In the genomic region with DNA sequence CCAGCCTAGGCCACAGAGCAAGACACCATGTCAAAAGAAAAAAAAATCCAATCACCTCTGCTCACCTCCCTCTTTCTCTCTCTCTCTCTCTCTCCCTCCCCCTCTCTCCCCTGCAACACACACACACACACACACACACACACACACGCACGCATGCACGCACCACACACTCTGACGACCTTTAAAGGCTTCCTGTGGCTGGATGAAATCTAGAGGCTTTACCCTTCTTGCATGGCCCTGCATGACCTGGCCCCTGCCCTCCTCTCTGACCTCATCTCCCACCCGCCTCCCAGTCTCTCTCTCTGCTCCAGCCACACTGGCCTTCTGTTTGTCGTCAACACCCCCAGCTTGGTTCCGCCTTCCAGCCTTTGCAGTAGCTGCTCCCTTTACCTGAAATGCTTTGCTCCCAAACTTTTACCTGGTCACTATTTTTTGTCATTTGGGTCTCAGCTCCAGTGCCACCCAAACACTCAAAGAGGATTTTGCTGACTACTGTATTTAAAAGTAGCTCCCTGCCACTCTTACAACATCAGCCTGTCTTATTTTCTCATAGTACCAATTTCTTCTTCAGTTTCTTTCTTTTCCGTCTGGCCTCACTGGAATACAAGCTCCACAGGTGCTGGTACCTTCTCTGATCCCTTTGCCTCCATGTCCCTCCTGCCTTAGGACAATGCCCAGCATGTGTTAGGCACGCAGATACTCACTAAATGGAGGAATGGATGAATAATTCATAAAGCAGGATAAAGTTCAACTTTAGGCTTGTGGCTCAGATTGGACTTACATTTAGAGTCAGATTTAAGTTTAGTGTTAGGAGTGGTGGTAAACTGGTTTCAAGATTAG, we compare ENCODE assay signal across 13 cellular contexts. TPM values are rescaled to one million over a fixed set of nuclear protein-coding genes. Genes with fewer than 3 reads are reported as not detected.
DNase-seq lines count a peak whose midpoint lies in the region; ATAC-seq and TF ChIP-seq lines count a peak whose summit lies in the region.
"Had no signal": no experiment of that assay in that cellular context is flagged by ENCODE, and none has a peak within 500 bp of the region (broad histone marks: within the 10 kb centered on the region; RNA-seq: fewer than 3 reads in every experiment).

No MANE protein-coding gene starts in this region.

- no peak overlapping the region for H2BK15ac ChIP-seq in IMR-90 (ENCODE audit: low read depth, low read length)

- peak overlapping the region; percentile 41 to 81 (median 70) for H3K4me3 Mint-ChIP-seq in CD8-positive, alpha-beta memory T cell
- peak overlapping the region; percentile 64 for H3K4me3 Mint-ChIP-seq in activated T-helper 2 cell treated with anti-CD3 and anti-CD28 coated beads, Interferon-gamma antibody, Interleukin-2, Interleukin-4, amounts not matched to agents 10 μg/mL and 5 μg/mL and 100 μg/mL, durations not matched to agents 14 hours and 24 hours and 36 hours (ENCODE audit: low read depth)
- H3K4me3 Mint-ChIP-seq in naive thymus-derived CD8-positive, alpha-beta T cell, result peak overlapping the region; percentile 25 to 71 (median 66)

- DNase-seq in CD8-positive, alpha-beta memory T cell, result peak in 1 of 5 donors; percentile 60
- DNase-seq in IMR-90, result no peak
- no peak for DNase-seq in activated T-helper 2 cell treated with anti-CD3 and anti-CD28 coated beads, Interferon-gamma antibody, Interleukin-2, Interleukin-4, amounts not matched to agents 10 μg/mL and 5 μg/mL and 100 μg/mL, durations not matched to agents 14 hours and 24 hours and 36 hours (ENCODE audit: low spot score)
- peak in 2 of 10 donors; percentile 30 to 57 for DNase-seq in naive thymus-derived CD8-positive, alpha-beta T cell
- DNase-seq in left lung, result no peak
- no peak for DNase-seq in AG08395 (ENCODE audit: low spot score)
- DNase-seq: cortex of kidney had no signal

- H2BK20ac ChIP-seq in IMR-90 (ENCODE audit: low read depth, low read length), result no peak overlapping the region

- no peak overlapping the region for H2AK9ac ChIP-seq in IMR-90 (replicated peaks; ENCODE audit: low read depth, low read length, poor library complexity)

- H3K4ac ChIP-seq in IMR-90 (ENCODE audit: low read depth, low read length), result no peak overlapping the region

- no peak overlapping the region; the same call in 1 of the 2 replicates for H3K23ac ChIP-seq in IMR-90 (ENCODE audit: low read depth, low read length)

- no peak overlapping the region for H3K9ac ChIP-seq in IMR-90 (ENCODE audit: low read depth, low read length)

- H3K9me3 Mint-ChIP-seq in CD8-positive, alpha-beta memory T cell, result peaks cover 0 to 2% (median 0%) of the 10 kb centered on the region in 5 donors
- H3K9me3 Mint-ChIP-seq in activated T-helper 2 cell treated with anti-CD3 and anti-CD28 coated beads, Interferon-gamma antibody, Interleukin-2, Interleukin-4, amounts not matched to agents 10 μg/mL and 5 μg/mL and 100 μg/mL, durations not matched to agents 14 hours and 24 hours and 36 hours, result no peaks in the 10 kb centered on the region
- no peaks in the 10 kb centered on the region for H3K9me3 Mint-ChIP-seq in naive thymus-derived CD8-positive, alpha-beta T cell

- BruUV-seq in IMR-90 (replicated peaks; lab: Mats Ljungman, UMichigan), result no TSS peak

- no peaks in the 10 kb centered on the region for H3K36me3 ChIP-seq in CD8-positive, alpha-beta memory T cell (ENCODE audit: insufficient read depth, low read length)
- H3K36me3 ChIP-seq in IMR-90 (ENCODE audit: control insufficient read depth, insufficient read depth, low read length), result no peaks in the 10 kb centered on the region
- no peaks in the 10 kb centered on the region for H3K36me3 ChIP-seq in left lung

- H3K27me3 Mint-ChIP-seq in CD8-positive, alpha-beta memory T cell, result peaks cover 0 to 2% of the 10 kb centered on the region in 2 donors
- peaks cover 18% of the 10 kb centered on the region for H3K27me3 Mint-ChIP-seq in activated T-helper 2 cell treated with anti-CD3 and anti-CD28 coated beads, Interferon-gamma antibody, Interleukin-2, Interleukin-4, amounts not matched to agents 10 μg/mL and 5 μg/mL and 100 μg/mL, durations not matched to agents 14 hours and 24 hours and 36 hours (ENCODE audit: low read depth)
- no peaks in the 10 kb centered on the region for H3K27me3 Mint-ChIP-seq in naive thymus-derived CD8-positive, alpha-beta T cell

- H4K91ac ChIP-seq in IMR-90 (ENCODE audit: insufficient read depth, low read depth, low read length), result no peak overlapping the region

- TF ChIP-seq CTCF in IMR-90 (conservative IDR thresholded peaks at IDR 0.05; ENCODE audit: low read depth, low read length) (no peak), left lung (IDR thresholded peaks at IDR 0.05) (no peak)

- CTCF ChIA-PET in CD8-positive, alpha-beta memory T cell (lab: Charles Lee), result interaction anchor here (0.7 to 32.2 kb wide), 3 partner anchors 14 to 30 kb away, joined by 3 to 576 read pairs (median 61); a partner anchor contains a TSS
- CTCF ChIA-PET in IMR-90 (lab: Yijun Ruan, JAX), result interaction anchor here (0.5 to 1.2 kb wide), 2 partner anchors 31 to 571 kb away, joined by 3 to 4 read pairs; no protein-coding TSS in a partner anchor

- no peaks in the 10 kb centered on the region for H4K20me1 ChIP-seq in IMR-90 (ENCODE audit: insufficient read depth, low read length)

- H3K4me1 ChIP-seq in CD8-positive, alpha-beta memory T cell (ENCODE audit: insufficient read depth, low read length), result peaks cover 62% of the 10 kb centered on the region
- H3K4me1 ChIP-seq in IMR-90 (ENCODE audit: control insufficient read depth, insufficient read depth, low read length) (no peaks in the 10 kb centered on the region; the same call in 1 of the 2 replicates), left lung (peaks cover 0 to 32% of the 10 kb centered on the region in 2 donors)

- no peak overlapping the region for H2BK120ac ChIP-seq in IMR-90 (ENCODE audit: low read depth, low read length)

- no peak overlapping the region for H3K4me3 ChIP-seq in CD8-positive, alpha-beta memory T cell (ENCODE audit: low read length)
- H3K4me3 ChIP-seq in IMR-90 (ENCODE audit: insufficient read depth, low read depth, low read length) (no peak overlapping the region), left lung (no peak overlapping the region)

- WGBS in IMR-90 (ENCODE audit: extremely low coverage in 2 of 2, insufficient read length in 1 of 2), 2 experiments, result 23% methylated on average over 4 of the region's 9 CpGs; no CpG with 5 or more reads in 1 of the 2 experiments

- H3K4me1 Mint-ChIP-seq in CD8-positive, alpha-beta memory T cell, result peaks cover 62 to 85% (median 81%) of the 10 kb centered on the region in 3 donors
- peaks cover 63% of the 10 kb centered on the region for H3K4me1 Mint-ChIP-seq in activated T-helper 2 cell treated with anti-CD3 and anti-CD28 coated beads, Interferon-gamma antibody, Interleukin-2, Interleukin-4, amounts not matched to agents 10 μg/mL and 5 μg/mL and 100 μg/mL, durations not matched to agents 14 hours and 24 hours and 36 hours (ENCODE audit: low read depth)
- H3K4me1 Mint-ChIP-seq in naive thymus-derived CD8-positive, alpha-beta T cell, result peaks cover 41 to 82% (median 70%) of the 10 kb centered on the region in 4 donors

- no peaks in the 10 kb centered on the region for H3K9me3 ChIP-seq in CD8-positive, alpha-beta memory T cell (ENCODE audit: low read length)
- H3K9me3 ChIP-seq in IMR-90 (ENCODE audit: control insufficient read depth, insufficient read depth, low read length), result no peaks in the 10 kb centered on the region
- H3K9me3 ChIP-seq in left lung, result no peaks in the 10 kb centered on the region

- in situ Hi-C loops in IMR-90 (cut with MboI; ENCODE audit: low sequenced_read_pairs), result no loop called here

- peaks cover 4 to 32% (median 13%) of the 10 kb centered on the region in 3 donors for H3K36me3 Mint-ChIP-seq in CD8-positive, alpha-beta memory T cell
- H3K36me3 Mint-ChIP-seq in activated T-helper 2 cell treated with anti-CD3 and anti-CD28 coated beads, Interferon-gamma antibody, Interleukin-2, Interleukin-4, amounts not matched to agents 10 μg/mL and 5 μg/mL and 100 μg/mL, durations not matched to agents 14 hours and 24 hours and 36 hours (ENCODE audit: low read depth), result peaks cover 19% of the 10 kb centered on the region
- H3K36me3 Mint-ChIP-seq in naive thymus-derived CD8-positive, alpha-beta T cell, result peaks cover 0 to 38% (median 11%) of the 10 kb centered on the region in 3 donors

- H3K4me2 ChIP-seq in IMR-90 (ENCODE audit: low read depth, low read length), result no peak overlapping the region

- H2AFZ ChIP-seq in IMR-90 (replicated peaks; ENCODE audit: low read length, poor library complexity), result no peak overlapping the region

- no peak overlapping the region for H2AK5ac ChIP-seq in IMR-90 (ENCODE audit: low read depth, low read length)

- no peaks in the 10 kb centered on the region for H3K79me1 ChIP-seq in IMR-90 (ENCODE audit: low read depth in 1 of 2, low read length in 2 of 2)

- dilution Hi-C loops in IMR-90 (cut with HindIII; ENCODE audit: low sequenced_read_pairs, unreplicated experiment), result no loop called here

- H3K14ac ChIP-seq in IMR-90 (replicated peaks; ENCODE audit: low read depth, low read length), result no peak overlapping the region

- peak overlapping the region; percentile 52 for H3K27ac ChIP-seq in CD8-positive, alpha-beta memory T cell (ENCODE audit: low read depth, low read length)
- H3K27ac ChIP-seq in IMR-90 (ENCODE audit: insufficient read depth, low read length) (no peak overlapping the region), left lung (peak overlapping the region in 1 of 2 donors; percentile 70)
- H3K27ac ChIP-seq: RWPE1 had no signal

- H3K9me1 ChIP-seq in IMR-90 (ENCODE audit: insufficient read depth, low read length), result no peaks in the 10 kb centered on the region

- H3K27me3 ChIP-seq in CD8-positive, alpha-beta memory T cell (ENCODE audit: insufficient read depth, low read length, poor library complexity, severe bottlenecking), result no peaks in the 10 kb centered on the region
- peaks cover 23% of the 10 kb centered on the region for H3K27me3 ChIP-seq in IMR-90 (ENCODE audit: control insufficient read depth, insufficient read depth, low read length)
- H3K27me3 ChIP-seq in left lung, result peaks cover 0 to 18% of the 10 kb centered on the region in 2 donors

- no peak for TF ChIP-seq RAD21 in IMR-90 (IDR thresholded peaks at IDR 0.05; ENCODE audit: low read length)

- TF ChIP-seq POLR2A in IMR-90 (IDR thresholded peaks at IDR 0.05; ENCODE audit: low read depth, low read length), result no peak

- intact Hi-C loops in IMR-90 (cut with micrococcal nuclease), result no loop called here
- intact Hi-C loops in activated T-helper 2 cell treated with anti-CD3 and anti-CD28 coated beads, Interferon-gamma antibody, Interleukin-2, Interleukin-4, amounts not matched to agents 10 μg/mL and 5 μg/mL and 100 μg/mL, durations not matched to agents 14 hours and 24 hours and 36 hours (cut with micrococcal nuclease), result loop anchor here (1.0 kb wide), 3 partner anchors 7 to 20 kb away; a partner anchor contains a TSS
- intact Hi-C loops in left lung (cut with DNase I), result no loop called here

- H3K18ac ChIP-seq in IMR-90 (ENCODE audit: low read depth, low read length), result no peak overlapping the region

- no peak overlapping the region for H4K8ac ChIP-seq in IMR-90 (ENCODE audit: low read depth in 2 of 2, low read length in 2 of 2)

- POLR2A ChIA-PET in CD8-positive, alpha-beta memory T cell (lab: Charles Lee), result interaction anchor here (1.1 to 3.9 kb wide), 5 partner anchors 8 to 26 kb away, joined by 3 to 13 read pairs (median 6); no protein-coding TSS in a partner anchor
- POLR2A ChIA-PET in IMR-90 (lab: Charles Lee; ENCODE audit: unreplicated experiment), result no interaction called here
- POLR2A ChIA-PET in naive thymus-derived CD8-positive, alpha-beta T cell (lab: Charles Lee), result interaction anchor here (0.6 to 38.0 kb wide), 4 partner anchors 4 to 1238 kb away, joined by 3 to 1584 read pairs (median 794); a partner anchor contains a TSS

- H3K27ac Mint-ChIP-seq in CD8-positive, alpha-beta memory T cell, result peak overlapping the region; percentile 92 to 100 (median 96)
- peak overlapping the region; percentile 86 for H3K27ac Mint-ChIP-seq in activated T-helper 2 cell treated with anti-CD3 and anti-CD28 coated beads, Interferon-gamma antibody, Interleukin-2, Interleukin-4, amounts not matched to agents 10 μg/mL and 5 μg/mL and 100 μg/mL, durations not matched to agents 14 hours and 24 hours and 36 hours
- H3K27ac Mint-ChIP-seq in naive thymus-derived CD8-positive, alpha-beta T cell, result peak overlapping the region; percentile 88 to 98 (median 93)

- H4K5ac ChIP-seq in IMR-90 (ENCODE audit: low read depth, low read length), result no peak overlapping the region

- H2BK5ac ChIP-seq in IMR-90 (ENCODE audit: low read depth, low read length, poor library complexity, severe bottlenecking), result no peak overlapping the region

- ATAC-seq in IMR-90 (ENCODE audit: low read depth), result no peak
- ATAC-seq in naive thymus-derived CD8-positive, alpha-beta T cell, result no peak
- no peak for ATAC-seq in HG03045 (IDR thresholded peaks at IDR 0.05; ENCODE audit: unreplicated experiment)
- ATAC-seq in GM21526 (IDR thresholded peaks at IDR 0.05; ENCODE audit: low FRiP score, unreplicated experiment), result no peak
- ATAC-seq in left lung, result no peak

- no peak overlapping the region for H3K56ac ChIP-seq in IMR-90 (ENCODE audit: extremely low read depth, insufficient read depth, low read length)

RNA-seq across cellular contexts. Expression of a gene that starts 4.3 kb away (rescaled TPM):
- 100 to 1,000 TPM; 839 to 854 TPM for total RNA-seq in CD8-positive, alpha-beta memory T cell
- polyA plus RNA-seq in CD8-positive, alpha-beta memory T cell, result 23.3 TPM
- total RNA-seq in IMR-90 (2012; rRNA removed) (not detected in 2 replicates), left lung (under 1 TPM; 0.17 to 0.65 TPM)
- polyA plus RNA-seq in IMR-90 (2012; rRNA removed), result not detected in 2 replicates
- not detected in 2 replicates for polyA plus RNA-seq in IMR-90 (2012; cell fraction: cytosol; rRNA removed)
- polyA plus RNA-seq in IMR-90 (2012; cell fraction: nucleus; rRNA removed; ENCODE audit: low replicate concordance), result 0.05 TPM in 1 of 2 replicates, not detected in the other
- total RNA-seq in activated T-helper 2 cell treated with anti-CD3 and anti-CD28 coated beads, Interferon-gamma antibody, Interleukin-2, Interleukin-4, amounts not matched to agents 10 μg/mL and 5 μg/mL and 100 μg/mL, durations not matched to agents 14 hours and 24 hours and 36 hours, result 293 and 308 TPM in 2 replicates
- total RNA-seq in naive thymus-derived CD8-positive, alpha-beta T cell, result 10 to 100 TPM; 14.3 to 16.2 TPM
- polyA plus RNA-seq in naive thymus-derived CD8-positive, alpha-beta T cell, result 10 to 100 TPM; 11.0 to 40.1 (median 29.9) TPM
- total RNA-seq: fibroblast of villous mesenchyme, LHCN-M2, osteocyte had no signal

RNA-seq across cellular contexts. Expression of a gene that starts 7.6 kb away (rescaled TPM):
- 100 to 1,000 TPM; 207 to 215 TPM for total RNA-seq in CD8-positive, alpha-beta memory T cell
- 7.9 TPM for polyA plus RNA-seq in CD8-positive, alpha-beta memory T cell
- not detected in 2 replicates for total RNA-seq in IMR-90 (2012; rRNA removed)
- polyA plus RNA-seq in IMR-90 (2012; rRNA removed), result not detected in 2 replicates
- not detected in 2 replicates for polyA plus RNA-seq in IMR-90 (2012; cell fraction: cytosol; rRNA removed)
- polyA plus RNA-seq in IMR-90 (2012; cell fraction: nucleus; rRNA removed; ENCODE audit: low replicate concordance), result 0.03 TPM in 1 of 2 replicates, not detected in the other
- total RNA-seq in activated T-helper 2 cell treated with anti-CD3 and anti-CD28 coated beads, Interferon-gamma antibody, Interleukin-2, Interleukin-4, amounts not matched to agents 10 μg/mL and 5 μg/mL and 100 μg/mL, durations not matched to agents 14 hours and 24 hours and 36 hours, result 94.4 and 96.8 TPM in 2 replicates
- 1 to 10 TPM; 2.1 to 2.3 TPM for total RNA-seq in naive thymus-derived CD8-positive, alpha-beta T cell
- under 1 TPM; 0.11 to 0.53 (median 0.37) TPM for polyA plus RNA-seq in naive thymus-derived CD8-positive, alpha-beta T cell
- 10 to 100 TPM in 1 of 2 donors, under 1 TPM in 1; 0.29 to 10.4 TPM for total RNA-seq in left lung
- total RNA-seq: LHCN-M2, osteocyte had no signal

RNA-seq across cellular contexts. Expression of a gene that starts 14.5 kb away (rescaled TPM):
- 100 to 1,000 TPM; 196 to 206 TPM for total RNA-seq in CD8-positive, alpha-beta memory T cell
- 1,182 TPM for polyA plus RNA-seq in CD8-positive, alpha-beta memory T cell
- not detected in 2 replicates for total RNA-seq in IMR-90 (2012; rRNA removed)
- polyA plus RNA-seq in IMR-90 (2012; rRNA removed), result not detected in 2 replicates
- 0.16 TPM in 1 of 2 replicates, not detected in the other for polyA plus RNA-seq in IMR-90 (2012; cell fraction: cytosol; rRNA removed)
- polyA plus RNA-seq in IMR-90 (2012; cell fraction: nucleus; rRNA removed; ENCODE audit: low replicate concordance), result not detected in 2 replicates
- total RNA-seq in activated T-helper 2 cell treated with anti-CD3 and anti-CD28 coated beads, Interferon-gamma antibody, Interleukin-2, Interleukin-4, amounts not matched to agents 10 μg/mL and 5 μg/mL and 100 μg/mL, durations not matched to agents 14 hours and 24 hours and 36 hours, result 16.3 and 16.6 TPM in 2 replicates
- 100 to 1,000 TPM; 450 to 469 TPM for total RNA-seq in naive thymus-derived CD8-positive, alpha-beta T cell
- 1,000 to 10,000 TPM in 2 of 3 donors, 100 to 1,000 TPM in 1; 707 to 1,760 (median 1,173) TPM for polyA plus RNA-seq in naive thymus-derived CD8-positive, alpha-beta T cell
- 10 to 100 TPM; 10.3 to 13.7 TPM for total RNA-seq in left lung
- total RNA-seq: fibroblast of villous mesenchyme, LHCN-M2, osteocyte had no signal

RNA-seq across cellular contexts. Expression of a gene that starts 18.3 kb away (rescaled TPM):
- total RNA-seq in CD8-positive, alpha-beta memory T cell, result 10 to 100 TPM; 22.0 to 22.4 TPM
- polyA plus RNA-seq in CD8-positive, alpha-beta memory T cell, result 49.6 TPM
- not detected in 2 replicates for total RNA-seq in IMR-90 (2012; rRNA removed)
- not detected in 2 replicates for polyA plus RNA-seq in IMR-90 (2012; rRNA removed)
- not detected in 2 replicates for polyA plus RNA-seq in IMR-90 (2012; cell fraction: cytosol; rRNA removed)
- polyA plus RNA-seq in IMR-90 (2012; cell fraction: nucleus; rRNA removed; ENCODE audit: low replicate concordance), result not detected in 2 replicates
- 10.2 and 14.6 TPM in 2 replicates for total RNA-seq in activated T-helper 2 cell treated with anti-CD3 and anti-CD28 coated beads, Interferon-gamma antibody, Interleukin-2, Interleukin-4, amounts not matched to agents 10 μg/mL and 5 μg/mL and 100 μg/mL, durations not matched to agents 14 hours and 24 hours and 36 hours
- 10 to 100 TPM; 13.7 to 19.1 TPM for total RNA-seq in naive thymus-derived CD8-positive, alpha-beta T cell
- polyA plus RNA-seq in naive thymus-derived CD8-positive, alpha-beta T cell, result 10 to 100 TPM; 13.4 to 18.0 (median 15.0) TPM
- 10 to 100 TPM; 32.7 to 95.1 TPM for total RNA-seq in left lung
- total RNA-seq: fibroblast of villous mesenchyme, LHCN-M2, osteocyte had no signal

RNA-seq across cellular contexts. Expression of a gene that starts 20.3 kb away (rescaled TPM):
- total RNA-seq in CD8-positive, alpha-beta memory T cell, result 10 to 100 TPM; 13.5 to 13.8 TPM
- polyA plus RNA-seq in CD8-positive, alpha-beta memory T cell, result 6.9 TPM
- 10.0 and 10.8 TPM in 2 replicates for total RNA-seq in IMR-90 (2012; rRNA removed)
- 7.8 and 9.5 TPM in 2 replicates for polyA plus RNA-seq in IMR-90 (2012; rRNA removed)
- polyA plus RNA-seq in IMR-90 (2012; cell fraction: cytosol; rRNA removed), result 7.6 and 11.7 TPM in 2 replicates
- 8.5 and 12.8 TPM in 2 replicates for polyA plus RNA-seq in IMR-90 (2012; cell fraction: nucleus; rRNA removed; ENCODE audit: low replicate concordance)
- total RNA-seq in activated T-helper 2 cell treated with anti-CD3 and anti-CD28 coated beads, Interferon-gamma antibody, Interleukin-2, Interleukin-4, amounts not matched to agents 10 μg/mL and 5 μg/mL and 100 μg/mL, durations not matched to agents 14 hours and 24 hours and 36 hours, result 15.7 and 17.6 TPM in 2 replicates
- total RNA-seq in naive thymus-derived CD8-positive, alpha-beta T cell, result 10 to 100 TPM; 14.1 to 15.2 TPM
- polyA plus RNA-seq in naive thymus-derived CD8-positive, alpha-beta T cell, result 10 to 100 TPM in 1 of 3 donors, 1 to 10 TPM in 2; 8.4 to 10.0 (median 8.5) TPM
- 10 to 100 TPM; 15.0 to 17.2 TPM for total RNA-seq in left lung

Comparison
In these comparisons a context has a peak if more than half of its experiments do, and no peak if none do; other contexts are left out.
1. RNA of a gene that starts 4.3 kb away (total RNA-seq): 839 to 854 TPM in CD8-positive, alpha-beta memory T cell and 293 to 308 TPM in activated T-helper 2 cell treated with anti-CD3 and anti-CD28 coated beads, Interferon-gamma antibody, Interleukin-2, Interleukin-4, amounts not matched to agents 10 μg/mL and 5 μg/mL and 100 μg/mL, durations not matched to agents 14 hours and 24 hours and 36 hours; 14.3 to 16.2 TPM in naive thymus-derived CD8-positive, alpha-beta T cell, 0.17 to 0.65 TPM in left lung and not detected in IMR-90; every median in the first group is over 10 times any median in the second.
2. RNA of a gene that starts 14.5 kb away (total RNA-seq): 450 to 469 TPM in naive thymus-derived CD8-positive, alpha-beta T cell, 196 to 206 TPM in CD8-positive, alpha-beta memory T cell, 16.3 to 16.6 TPM in activated T-helper 2 cell treated with anti-CD3 and anti-CD28 coated beads, Interferon-gamma antibody, Interleukin-2, Interleukin-4, amounts not matched to agents 10 μg/mL and 5 μg/mL and 100 μg/mL, durations not matched to agents 14 hours and 24 hours and 36 hours and 10.3 to 13.7 TPM in left lung; not detected in IMR-90; every median in the first group is over 10 times any median in the second.
3. Peak in every context shown above with its lines, with median percentiles within 50 percentile points of each other: H3K27ac Mint-ChIP-seq and H3K4me3 Mint-ChIP-seq.